17 cellular contexts compared by ENCODE assay signal in genomic region chr17:73067075-73067474, GRCh38. TPM values are rescaled to one million over a fixed set of nuclear protein-coding genes. Genes with fewer than 3 reads are reported as not detected.
DNase-seq lines count a peak whose midpoint lies in the region; ATAC-seq and TF ChIP-seq lines count a peak whose summit lies in the region.
"Had no signal": no experiment of that assay in that cellular context is flagged by ENCODE, and none has a peak within 500 bp of the region (broad histone marks: within the 10 kb centered on the region; RNA-seq: fewer than 3 reads in every experiment).

No MANE protein-coding gene starts in this region.

- H3K4me3 ChIP-seq in astrocyte of the spinal cord (ENCODE audit: low read depth, low read length) (no peak overlapping the region), right cardiac atrium (ENCODE audit: low read length) (no peak overlapping the region)
- H3K4me3 ChIP-seq: SJSA1 had no signal

- intact Hi-C loops in sciatic nerve (cut with DNase I) = no loop called here
- intact Hi-C loops in right cardiac atrium (cut with DNase I) = no loop called here

- WGBS in right cardiac atrium = 98% methylated on average over 3 of the region's 3 CpGs

- H3K9me3 ChIP-seq in right cardiac atrium (ENCODE audit: control insufficient read depth, low read length) = no peaks in the 10 kb centered on the region
- H3K9me3 ChIP-seq: SJSA1 had no signal

- no peak for TF ChIP-seq CTCF in HFFc6 (IDR thresholded peaks at IDR 0.05)
- TF ChIP-seq CTCF in astrocyte of the spinal cord (IDR thresholded peaks at IDR 0.05; ENCODE audit: low read depth, low read length) = no peak

- peaks cover 35% of the 10 kb centered on the region for H3K36me3 Mint-ChIP-seq in HFFc6 (ENCODE audit: low read depth)
- peaks cover 31% of the 10 kb centered on the region for H3K36me3 Mint-ChIP-seq in activated T-cell treated with anti-CD3 and anti-CD28 coated beads, Interleukin-2, amount 50 U/mL, for 24 hours (ENCODE audit: low read depth)

- H3K27me3 Mint-ChIP-seq in HFFc6 (ENCODE audit: insufficient read depth) = peaks cover 2% of the 10 kb centered on the region; the same call in 1 of the 2 replicates
- H3K27me3 Mint-ChIP-seq in activated T-cell treated with anti-CD3 and anti-CD28 coated beads, Interleukin-2, amount 50 U/mL, for 24 hours = no peaks in the 10 kb centered on the region

- H3K27ac ChIP-seq in caudate nucleus (ENCODE audit: low read depth, low read length) (no peak overlapping the region), right cardiac atrium (ENCODE audit: low read length) (no peak overlapping the region)
- H3K27ac ChIP-seq: SJSA1 had no signal

- no peak for DNase-seq in HFFc6
- DNase-seq in astrocyte of the spinal cord (ENCODE audit: low read depth, low spot score) = peak; percentile 43
- DNase-seq in left kidney (ENCODE audit: low read depth, low spot score) = peak; percentile 36
- peak; percentile 10 for DNase-seq in sciatic nerve (ENCODE audit: low spot score)
- DNase-seq in activated T-cell treated with anti-CD3 and anti-CD28 coated beads, Interleukin-2, amount 50 U/mL, for 24 hours = no peak
- no peak for DNase-seq in caudate nucleus (lab: John Stamatoyannopoulos, UW)
- no peak for DNase-seq in right cardiac atrium
- DNase-seq: AML-193, COR-L47, KG1, NCI-H1048, NCI-H2081 treated with DMSO at 0.1 percent for 48 hours, NCI-H2227 treated with DMSO at 0.1 percent for 48 hours, NCI-H524 treated with DMSO at 0.1 percent for 48 hours had no signal

- peak overlapping the region; percentile 89 for H3K27ac Mint-ChIP-seq in HFFc6
- no peak overlapping the region for H3K27ac Mint-ChIP-seq in activated T-cell treated with anti-CD3 and anti-CD28 coated beads, Interleukin-2, amount 50 U/mL, for 24 hours

- no peak overlapping the region for H3K4me3 Mint-ChIP-seq in HFFc6
- no peak overlapping the region for H3K4me3 Mint-ChIP-seq in activated T-cell treated with anti-CD3 and anti-CD28 coated beads, Interleukin-2, amount 50 U/mL, for 24 hours
- H3K4me3 Mint-ChIP-seq: CD14-positive monocyte had no signal

- peaks cover 61% of the 10 kb centered on the region for H3K4me1 Mint-ChIP-seq in HFFc6 (ENCODE audit: low read depth)
- H3K4me1 Mint-ChIP-seq in activated T-cell treated with anti-CD3 and anti-CD28 coated beads, Interleukin-2, amount 50 U/mL, for 24 hours (ENCODE audit: low read depth) = peaks cover 6% of the 10 kb centered on the region

- ATAC-seq in sciatic nerve (no peak), HG03108 (IDR thresholded peaks at IDR 0.05; ENCODE audit: unreplicated experiment) (no peak), right cardiac atrium (no peak)

- H3K27me3 ChIP-seq in right cardiac atrium (ENCODE audit: control insufficient read depth, insufficient read depth) = no peaks in the 10 kb centered on the region
- H3K27me3 ChIP-seq: SJSA1 had no signal

- H3K4me1 ChIP-seq in right cardiac atrium (ENCODE audit: control insufficient read depth, insufficient read depth, low read length) = peaks cover 2% of the 10 kb centered on the region
- H3K4me1 ChIP-seq: SJSA1 had no signal

- in situ Hi-C loops in astrocyte of the spinal cord (cut with HindIII; ENCODE audit: low sequenced_read_pairs) = no loop called here

- H3K9me3 Mint-ChIP-seq in HFFc6 = no peaks in the 10 kb centered on the region
- no peaks in the 10 kb centered on the region for H3K9me3 Mint-ChIP-seq in activated T-cell treated with anti-CD3 and anti-CD28 coated beads, Interleukin-2, amount 50 U/mL, for 24 hours
- H3K9me3 Mint-ChIP-seq: CD14-positive monocyte had no signal

RNA-seq across cellular contexts. Expression of gene SLC39A11, which starts 25.4 kb away (rescaled TPM):
- 10 to 100 TPM; 29.7 to 40.6 (median 34.9) TPM for total RNA-seq in HFFc6 (2021; fragmentation: NEBNext Ultra II Directional; extraction: Animal tissue kit (Norgen Biotek cat#: 25700))
- total RNA-seq in sciatic nerve (22.7 TPM), right cardiac atrium (10 to 100 TPM in 1 of 4 donors, 1 to 10 TPM in 3; 9.8 to 12.6 (median 9.9) TPM)
- polyA plus RNA-seq in right cardiac atrium = 3.2 TPM

Comparison
In these comparisons a context has a peak if more than half of its experiments do, and no peak if none do; other contexts are left out.
1. DNase-seq: peak in astrocyte of the spinal cord (single experiment), left kidney (single experiment) and sciatic nerve (single experiment); none in HFFc6 (single experiment), activated T-cell treated with anti-CD3 and anti-CD28 coated beads, Interleukin-2, amount 50 U/mL, for 24 hours (single experiment), caudate nucleus (0 of 61) and right cardiac atrium (0 of 3).